9 cellular contexts compared by ENCODE assay signal in the genomic region with DNA sequence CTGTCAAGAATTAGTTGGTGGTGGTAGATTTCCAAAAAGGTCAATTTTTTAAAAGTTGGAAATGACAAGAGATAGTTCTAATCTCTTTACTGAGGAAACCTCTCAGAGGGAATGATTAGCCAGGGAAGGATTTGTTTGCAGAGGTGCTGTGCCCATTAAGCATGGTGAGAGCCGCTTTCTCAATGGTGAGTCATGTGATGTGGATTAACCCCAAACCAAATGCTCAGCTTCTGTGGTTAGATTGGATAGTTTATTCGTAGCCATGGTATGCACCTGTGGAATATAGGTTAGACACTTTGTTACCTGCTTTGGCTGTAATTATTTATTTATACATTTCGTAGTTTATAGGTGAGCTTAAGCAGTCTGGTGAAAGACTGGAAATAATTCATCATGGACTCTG. TPM values are rescaled to one million over a fixed set of nuclear protein-coding genes. Genes with fewer than 3 reads are reported as not detected.
DNase-seq lines count a peak whose midpoint lies in the region; ATAC-seq, FAIRE-seq and TF ChIP-seq lines count a peak whose summit lies in the region.
"Had no signal": no experiment of that assay in that cellular context is flagged by ENCODE, and none has a peak within 500 bp of the region (broad histone marks: within the 10 kb centered on the region; RNA-seq: fewer than 3 reads in every experiment).

No MANE protein-coding gene starts in this region.

- TF ChIP-seq CTCF in GM23338 (conservative IDR thresholded peaks at IDR 0.05; ENCODE audit: low read depth in 2 of 2) (no peak), kidney (IDR thresholded peaks at IDR 0.05; ENCODE audit: borderline replicate concordance, extremely low read depth, insufficient read depth) (no peak), coronary artery (IDR thresholded peaks at IDR 0.05) (no peak), testis (IDR thresholded peaks at IDR 0.05) (no peak)

- TF ChIP-seq POLR2A in testis (IDR thresholded peaks at IDR 0.05) = no peak

- no peaks in the 10 kb centered on the region for H3K9me3 ChIP-seq in kidney (ENCODE audit: control insufficient read depth in 1 of 2, low read length in 2 of 2)
- H3K9me3 ChIP-seq in testis = no peaks in the 10 kb centered on the region

- H3K9ac ChIP-seq in kidney (ENCODE audit: low read length in 2 of 2) = no peak overlapping the region

- 84 to 86% methylated on average over 3 of the region's 3 CpGs for WGBS in testis, 2 donors

- peaks cover 82% of the 10 kb centered on the region for H3K4me1 Mint-ChIP-seq in GM23338
- H3K4me1 Mint-ChIP-seq in activated CD8-positive, alpha-beta T cell treated with anti-CD3 and anti-CD28 coated beads, Interleukin-2, amount 10 ng/mL, durations not matched to agents 7 days and 5 days (ENCODE audit: low read depth) = peaks cover 74% of the 10 kb centered on the region

- H3K4me2 ChIP-seq in GM23338 = peak overlapping the region; percentile 46; the same call in 1 of the 2 replicates

- H3K27ac ChIP-seq in GM23338 (ENCODE audit: low read depth) (0 out of 2 replicates have a peak overlapping the region, but pooled peaks have one; percentile 37), kidney (ENCODE audit: low read depth in 2 of 2, low read length in 2 of 2) (peak overlapping the region; percentile 17 to 30), coronary artery (no peak overlapping the region), testis (no peak overlapping the region)

- peaks cover 79% of the 10 kb centered on the region for H4K20me1 ChIP-seq in GM23338 (replicated peaks; ENCODE audit: insufficient read depth)

- H3K4me1 ChIP-seq in GM23338 (ENCODE audit: insufficient read depth) = peaks cover 77% of the 10 kb centered on the region
- H3K4me1 ChIP-seq in kidney (ENCODE audit: control insufficient read depth in 1 of 2, insufficient read depth in 1 of 2, low read depth in 1 of 2, low read length in 2 of 2) = peaks cover 38 to 50% of the 10 kb centered on the region in 2 donors
- H3K4me1 ChIP-seq in testis = peaks cover 44% of the 10 kb centered on the region

- CTCF ChIA-PET in activated CD8-positive, alpha-beta T cell treated with anti-CD3 and anti-CD28 coated beads, Interleukin-2, amount 10 ng/mL, durations not matched to agents 7 days and 5 days (lab: Charles Lee) = interaction anchor here (1.0 to 1.8 kb wide), 6 partner anchors 35 to 136 kb away, joined by 3 to 6 read pairs (median 3); a partner anchor contains a TSS

- no peak for FAIRE-seq in kidney (lab: Jason Lieb, UNC)

- peak; percentile 82 for DNase-seq in A172 (ENCODE audit: low spot score)
- no peak for DNase-seq in GM23338 (ENCODE audit: low spot score)
- DNase-seq in activated CD8-positive, alpha-beta T cell treated with anti-CD3 and anti-CD28 coated beads, Interleukin-2, amount 10 ng/mL, durations not matched to agents 7 days and 5 days = no peak
- DNase-seq in kidney = no peak
- no peak for DNase-seq in coronary artery (ENCODE audit: low spot score)
- DNase-seq in stimulated activated naive CD4-positive, alpha-beta T cell treated with Interleukin-2 at 50 U/mL for 16 hours (lab: John Stamatoyannopoulos, UW) = no peak
- DNase-seq in mesenteric fat pad (ENCODE audit: low spot score) = no peak
- no peak for DNase-seq in testis
- DNase-seq: effector CD8-positive, alpha-beta T cell had no signal

- no peaks in the 10 kb centered on the region for H3K9me2 ChIP-seq in GM23338 (ENCODE audit: insufficient read depth)

- peaks cover 75% of the 10 kb centered on the region for H3K36me3 Mint-ChIP-seq in GM23338 (ENCODE audit: low read depth)
- H3K36me3 Mint-ChIP-seq in activated CD8-positive, alpha-beta T cell treated with anti-CD3 and anti-CD28 coated beads, Interleukin-2, amount 10 ng/mL, durations not matched to agents 7 days and 5 days (ENCODE audit: low read depth) = peaks cover 58% of the 10 kb centered on the region

- no peaks in the 10 kb centered on the region for H3K9me3 Mint-ChIP-seq in GM23338
- no peaks in the 10 kb centered on the region for H3K9me3 Mint-ChIP-seq in activated CD8-positive, alpha-beta T cell treated with anti-CD3 and anti-CD28 coated beads, Interleukin-2, amount 10 ng/mL, durations not matched to agents 7 days and 5 days (ENCODE audit: insufficient read depth)

- H3K4me3 ChIP-seq in GM23338 = no peak overlapping the region; the same call in 1 of the 2 replicates
- H3K4me3 ChIP-seq in kidney (ENCODE audit: low read length in 2 of 2) = peak overlapping the region; percentile 0 to 4
- H3K4me3 ChIP-seq in coronary artery = no peak overlapping the region
- no peak overlapping the region for H3K4me3 ChIP-seq in testis

- intact Hi-C loops in kidney (cut with DNase I) = no loop called here
- intact Hi-C loops in testis (cut with DNase I; ENCODE audit: low total_unique reads) = no loop called here

- peaks cover 14% of the 10 kb centered on the region; the same call in 1 of the 2 replicates for H3K36me3 ChIP-seq in GM23338 (ENCODE audit: insufficient read depth)
- peaks cover 7 to 29% of the 10 kb centered on the region in 2 donors for H3K36me3 ChIP-seq in kidney (ENCODE audit: control insufficient read depth in 1 of 2, insufficient read depth in 2 of 2, low read length in 2 of 2)
- no peaks in the 10 kb centered on the region for H3K36me3 ChIP-seq in testis (ENCODE audit: low read depth, missing control alignments)

- H3K4me3 Mint-ChIP-seq in GM23338 = peak overlapping the region; percentile 42; the same call in 2 of the 3 replicates
- no peak overlapping the region for H3K4me3 Mint-ChIP-seq in activated CD8-positive, alpha-beta T cell treated with anti-CD3 and anti-CD28 coated beads, Interleukin-2, amount 10 ng/mL, durations not matched to agents 7 days and 5 days

- no peaks in the 10 kb centered on the region; the same call in 1 of the 2 replicates for H3F3A ChIP-seq in GM23338 (replicated peaks; ENCODE audit: low read depth)

- H3K27me3 ChIP-seq in GM23338 (ENCODE audit: insufficient read depth) = no peaks in the 10 kb centered on the region
- no peaks in the 10 kb centered on the region for H3K27me3 ChIP-seq in testis

- H3K27ac Mint-ChIP-seq in GM23338 = no peak overlapping the region
- peak overlapping the region; percentile 39 for H3K27ac Mint-ChIP-seq in activated CD8-positive, alpha-beta T cell treated with anti-CD3 and anti-CD28 coated beads, Interleukin-2, amount 10 ng/mL, durations not matched to agents 7 days and 5 days

- POLR2A ChIA-PET in activated CD8-positive, alpha-beta T cell treated with anti-CD3 and anti-CD28 coated beads, Interleukin-2, amount 10 ng/mL, durations not matched to agents 7 days and 5 days (lab: Charles Lee) = interaction anchor here (1.2 kb wide), 1 partner anchor 11 kb away, joined by 3 read pairs; no protein-coding TSS in a partner anchor

- ATAC-seq in GM23338 = no peak
- peak; percentile 46 for ATAC-seq in activated CD8-positive, alpha-beta T cell treated with anti-CD3 and anti-CD28 coated beads, Interleukin-2, amount 10 ng/mL, durations not matched to agents 7 days and 5 days

- no peak overlapping the region for H2AFZ ChIP-seq in GM23338

- peaks cover 11% of the 10 kb centered on the region for H3K27me3 Mint-ChIP-seq in GM23338 (ENCODE audit: insufficient read depth, low read depth, poor library complexity)
- no peaks in the 10 kb centered on the region for H3K27me3 Mint-ChIP-seq in activated CD8-positive, alpha-beta T cell treated with anti-CD3 and anti-CD28 coated beads, Interleukin-2, amount 10 ng/mL, durations not matched to agents 7 days and 5 days (ENCODE audit: low read depth)

- peaks cover 99% of the 10 kb centered on the region for H3K79me2 ChIP-seq in GM23338 (replicated peaks; ENCODE audit: insufficient read depth)

RNA-seq across cellular contexts. Expression of a gene that starts 7.1 kb away (rescaled TPM):
- 97.9 and 102 TPM in 2 replicates for total RNA-seq in A172 (2014; rRNA removed; shearing (Covaris generic))
- 359 and 389 TPM in 2 replicates for total RNA-seq in GM23338 (2014; rRNA removed; shearing (Covaris generic))
- polyA plus RNA-seq in GM23338 (2016; fragmentation: Nextera tagmentation; extraction: Ambion mirVana) (276 and 291 TPM in 2 replicates), kidney (ENCODE audit: insufficient read depth, low read depth, low replicate concordance) (103 TPM), testis (ENCODE audit: insufficient read depth, low read depth, low replicate concordance) (198 TPM)
- total RNA-seq in activated CD8-positive, alpha-beta T cell treated with anti-CD3 and anti-CD28 coated beads, Interleukin-2, amount 10 ng/mL, durations not matched to agents 7 days and 5 days = 100 to 1,000 TPM; 283 to 291 TPM
- total RNA-seq in kidney (164 TPM), mesenteric fat pad (145 TPM), testis (100 to 1,000 TPM; 164 to 177 TPM)

RNA-seq across cellular contexts. Expression of a gene that starts 38.8 kb away (rescaled TPM):
- 53.3 and 80.8 TPM in 2 replicates for total RNA-seq in A172 (2014; rRNA removed; shearing (Covaris generic))
- 50.1 and 58.7 TPM in 2 replicates for total RNA-seq in GM23338 (2014; rRNA removed; shearing (Covaris generic))
- 18.9 and 20.7 TPM in 2 replicates for polyA plus RNA-seq in GM23338 (2016; fragmentation: Nextera tagmentation; extraction: Ambion mirVana)
- total RNA-seq in activated CD8-positive, alpha-beta T cell treated with anti-CD3 and anti-CD28 coated beads, Interleukin-2, amount 10 ng/mL, durations not matched to agents 7 days and 5 days = 10 to 100 TPM; 26.8 to 28.1 TPM
- total RNA-seq in kidney = 48.4 TPM
- polyA plus RNA-seq in kidney (ENCODE audit: insufficient read depth, low read depth, low replicate concordance) = 46.5 TPM
- 101 TPM for total RNA-seq in mesenteric fat pad
- 10 to 100 TPM; 62.6 to 84.5 TPM for total RNA-seq in testis
- polyA plus RNA-seq in testis (ENCODE audit: insufficient read depth, low read depth, low replicate concordance) = 35.3 TPM

RNA-seq across cellular contexts. Expression of a gene that starts 50.6 kb away (rescaled TPM):
- total RNA-seq in A172 (2014; rRNA removed; shearing (Covaris generic)) = not detected in 2 replicates
- total RNA-seq in GM23338 (2014; rRNA removed; shearing (Covaris generic)) = 0.07 and 0.31 TPM in 2 replicates
- polyA plus RNA-seq in GM23338 (2016; fragmentation: Nextera tagmentation; extraction: Ambion mirVana) (0.54 TPM in 1 of 2 replicates, not detected in the other), kidney (ENCODE audit: insufficient read depth, low read depth, low replicate concordance) (0.99 TPM), testis (ENCODE audit: insufficient read depth, low read depth, low replicate concordance) (2.8 TPM)
- total RNA-seq in activated CD8-positive, alpha-beta T cell treated with anti-CD3 and anti-CD28 coated beads, Interleukin-2, amount 10 ng/mL, durations not matched to agents 7 days and 5 days = 1 to 10 TPM; 2.3 to 2.7 TPM
- total RNA-seq in kidney (4.6 TPM), mesenteric fat pad (4.5 TPM), testis (1 to 10 TPM; 1.7 to 2.1 TPM)

Comparison
In these comparisons a context has a peak if more than half of its experiments do, and no peak if none do; other contexts are left out.
1. H3K27ac ChIP-seq: peak in GM23338 (single experiment) and kidney (2 of 2); none in coronary artery (0 of 2) and testis (0 of 2).
2. H3K4me3 ChIP-seq: peak in kidney (2 of 2); none in GM23338 (single experiment), coronary artery (single experiment) and testis (0 of 2).